8 cellular contexts compared by ENCODE assay signal in genomic region chr1:28640766-28641165, GRCh38. TPM values are rescaled to one million over a fixed set of nuclear protein-coding genes. Genes with fewer than 3 reads are reported as not detected.
DNase-seq lines count a peak whose midpoint lies in the region; ATAC-seq and TF ChIP-seq lines count a peak whose summit lies in the region.

No MANE protein-coding gene starts in this region.

- peak overlapping the region; percentile 26 for H3K4me3 Mint-ChIP-seq in CD8-positive, alpha-beta T cell
- peak overlapping the region; percentile 99 for H3K4me3 Mint-ChIP-seq in WTC11

- peak in 3 of 7 experiments; percentile 22 to 54 (median 23) for DNase-seq in CD8-positive, alpha-beta T cell
- DNase-seq in HL-60 (ENCODE audit: low read depth in 1 of 2, low spot score in 1 of 2) (peak in 1 of 2 experiments; percentile 45), WTC11 (ENCODE audit: low spot score) (no peak), fibroblast of the aortic adventitia (ENCODE audit: low read depth) (peak; percentile 14), upper lobe of right lung (no peak), ureter (ENCODE audit: low spot score) (no peak)

- no peak for ATAC-seq in CD8-positive, alpha-beta T cell
- ATAC-seq in WTC11 (0 out of 2 replicates have a peak, but pooled peaks have one; percentile 8), GM18861 (IDR thresholded peaks at IDR 0.05; ENCODE audit: unreplicated experiment) (no peak), GM19328 (IDR thresholded peaks at IDR 0.05; ENCODE audit: unreplicated experiment) (no peak), upper lobe of right lung (no peak)

- H3K9me3 ChIP-seq in CD8-positive, alpha-beta T cell (ENCODE audit: low read length), result no peaks in the 10 kb centered on the region
- no peaks in the 10 kb centered on the region for H3K9me3 ChIP-seq in upper lobe of right lung

- H3K27me3 Mint-ChIP-seq in CD8-positive, alpha-beta T cell (ENCODE audit: low read depth), result no peaks in the 10 kb centered on the region
- no peaks in the 10 kb centered on the region for H3K27me3 Mint-ChIP-seq in WTC11 (ENCODE audit: low read depth)

- no peaks in the 10 kb centered on the region for H3K36me3 ChIP-seq in CD8-positive, alpha-beta T cell (ENCODE audit: insufficient read depth, low read length)
- H3K36me3 ChIP-seq in upper lobe of right lung, result no peaks in the 10 kb centered on the region

- CTCF ChIA-PET in CD8-positive, alpha-beta T cell (lab: Charles Lee), result interaction anchor here (0.8 to 1.9 kb wide), 5 partner anchors 29 to 236 kb away, joined by 3 to 9 read pairs (median 4); partner anchors contain the start of gene YTHDF2
- CTCF ChIA-PET in WTC11 (lab: Charles Lee), result interaction anchor here (0.5 to 1.3 kb wide), 6 partner anchors 60 to 1197 kb away, joined by 3 to 7 read pairs (median 4); no protein-coding TSS in a partner anchor

- H3K36me3 Mint-ChIP-seq in CD8-positive, alpha-beta T cell, result peaks cover 14% of the 10 kb centered on the region
- H3K36me3 Mint-ChIP-seq in WTC11, result no peaks in the 10 kb centered on the region

- H3K4me3 ChIP-seq in CD8-positive, alpha-beta T cell (ENCODE audit: low read depth, low read length), result no peak overlapping the region
- H3K4me3 ChIP-seq in HL-60 (replicated peaks; ENCODE audit: insufficient read depth, low read length), result no peak overlapping the region
- no peak overlapping the region for H3K4me3 ChIP-seq in fibroblast of the aortic adventitia (ENCODE audit: low read depth, low read length)
- H3K4me3 ChIP-seq in upper lobe of right lung, result no peak overlapping the region

- H3K9me3 Mint-ChIP-seq in CD8-positive, alpha-beta T cell, result no peaks in the 10 kb centered on the region
- H3K9me3 Mint-ChIP-seq in WTC11, result no peaks in the 10 kb centered on the region

- peak; percentile 58 for TF ChIP-seq CTCF in CD8-positive, alpha-beta T cell (IDR thresholded peaks at IDR 0.05)
- TF ChIP-seq CTCF in HL-60 (IDR thresholded peaks at IDR 0.05; ENCODE audit: insufficient read depth, low read length), result no peak
- TF ChIP-seq CTCF in WTC11 (IDR thresholded peaks at IDR 0.05), result no peak
- peak; percentile 39 for TF ChIP-seq CTCF in fibroblast of the aortic adventitia (IDR thresholded peaks at IDR 0.05; ENCODE audit: insufficient read depth, low read length)
- no peak for TF ChIP-seq CTCF in upper lobe of right lung (IDR thresholded peaks at IDR 0.05)

- H3K27ac ChIP-seq in CD8-positive, alpha-beta T cell (ENCODE audit: low read depth, low read length), result no peak overlapping the region
- H3K27ac ChIP-seq in HL-60 (replicated peaks), result peak overlapping the region; percentile 35; the same call in 1 of the 2 replicates
- H3K27ac ChIP-seq in upper lobe of right lung, result no peak overlapping the region

- H3K27me3 ChIP-seq in CD8-positive, alpha-beta T cell (ENCODE audit: insufficient read depth, low read length), result no peaks in the 10 kb centered on the region
- H3K27me3 ChIP-seq in HL-60 (ENCODE audit: insufficient read depth, poor library complexity, severe bottlenecking) (no peaks in the 10 kb centered on the region), upper lobe of right lung (no peaks in the 10 kb centered on the region)

- intact Hi-C loops in CD8-positive, alpha-beta T cell (cut with DNase I, micrococcal nuclease), result loop anchor here in 1 of 2 experiments (1.0 to 10.0 kb wide), 5 partner anchors 123 to 1316 kb away; partner anchors contain the start of gene TMEM222
- intact Hi-C loops in upper lobe of right lung (cut with DNase I), result loop anchor here (10.0 kb wide), 1 partner anchor 94 kb away; the partner anchor contains the start of gene YTHDF2

- H3K27ac Mint-ChIP-seq in CD8-positive, alpha-beta T cell, result no peak overlapping the region
- H3K27ac Mint-ChIP-seq in WTC11, result no peak overlapping the region

- H3K4me1 ChIP-seq in CD8-positive, alpha-beta T cell (ENCODE audit: insufficient read depth, low read length), result peaks cover 23% of the 10 kb centered on the region
- peaks cover 23% of the 10 kb centered on the region for H3K4me1 ChIP-seq in upper lobe of right lung

- POLR2A ChIA-PET in CD8-positive, alpha-beta T cell (lab: Charles Lee), result interaction anchor here (0.7 to 2.1 kb wide), 5 partner anchors 59 to 541 kb away, joined by 3 to 17 read pairs (median 4); partner anchors contain the start of genes SRSF4 and YTHDF2
- POLR2A ChIA-PET in WTC11 (lab: Charles Lee), result interaction anchor here (0.6 to 1.0 kb wide), 2 partner anchors 95 to 169 kb away, joined by 3 read pairs; no protein-coding TSS in a partner anchor

- H3K4me1 Mint-ChIP-seq in CD8-positive, alpha-beta T cell (ENCODE audit: low read depth), result peaks cover 50% of the 10 kb centered on the region
- peaks cover 19% of the 10 kb centered on the region for H3K4me1 Mint-ChIP-seq in WTC11

TF ChIP-seq in WTC11, 78 proteins besides CTCF, POLR2A, EP300 and RAD21:
- no peak for TF ChIP-seq NR2C2 (CRISPR knock-in tag; IDR thresholded peaks at IDR 0.05)
- TF ChIP-seq MLX (CRISPR knock-in tag; IDR thresholded peaks at IDR 0.05), result no peak
- TF ChIP-seq HMGA2 (CRISPR knock-in tag; IDR thresholded peaks at IDR 0.05), result no peak
- no peak for TF ChIP-seq IRF2 (CRISPR knock-in tag; IDR thresholded peaks at IDR 0.05; ENCODE audit: borderline replicate concordance, low read depth)
TF ChIP-seq in WTC11: peak in this region for 0.

RNA-seq across cellular contexts. Expression of gene TAF12, which starts 2.1 kb away (rescaled TPM):
- total RNA-seq in CD8-positive, alpha-beta T cell, result 1 to 10 TPM; 7.7 to 8.5 TPM
- total RNA-seq in WTC11 (2021) (18.6 to 23.3 TPM (median 22.1 TPM) in 3 replicates), fibroblast of the aortic adventitia (ENCODE audit: low replicate concordance) (26.2 and 36.0 TPM in 2 replicates), upper lobe of right lung (21.0 TPM), ureter (19.8 TPM)

RNA-seq across cellular contexts. Expression of gene RNU11, which starts 7.6 kb away (rescaled TPM):
- not detected for total RNA-seq in CD8-positive, alpha-beta T cell
- total RNA-seq in WTC11 (2021) (not detected in 3 replicates), fibroblast of the aortic adventitia (ENCODE audit: low replicate concordance) (not detected in 2 replicates), upper lobe of right lung (not detected), ureter (not detected)

RNA-seq across cellular contexts. Expression of gene GMEB1, which starts 27.8 kb away (rescaled TPM):
- 10 to 100 TPM; 12.9 to 13.6 TPM for total RNA-seq in CD8-positive, alpha-beta T cell
- total RNA-seq in WTC11 (2021) (25.4 to 29.4 TPM (median 26.4 TPM) in 3 replicates), fibroblast of the aortic adventitia (ENCODE audit: low replicate concordance) (5.8 and 11.4 TPM in 2 replicates), upper lobe of right lung (12.9 TPM), ureter (14.9 TPM)

RNA-seq across cellular contexts. Expression of gene RAB42, which starts 48.7 kb away (rescaled TPM):
- total RNA-seq in CD8-positive, alpha-beta T cell, result not detected
- total RNA-seq in WTC11 (2021), result 8.9 to 12.6 TPM (median 10.1 TPM) in 3 replicates
- total RNA-seq in fibroblast of the aortic adventitia (ENCODE audit: low replicate concordance), result 1.6 and 3.4 TPM in 2 replicates
- 5.5 TPM for total RNA-seq in upper lobe of right lung
- 1.9 TPM for total RNA-seq in ureter

Comparison
In these comparisons a context has a peak if more than half of its experiments do, and no peak if none do; other contexts are left out.
1. CTCF ChIP-seq: peak in CD8-positive, alpha-beta T cell (single experiment) and fibroblast of the aortic adventitia (single experiment); none in HL-60 (single experiment), WTC11 (single experiment) and upper lobe of right lung (single experiment).